12 cellular contexts compared by ENCODE assay signal in genomic region chr2:190182071-190182524, GRCh38.
DNase-seq lines count a peak whose midpoint lies in the region; ATAC-seq and TF ChIP-seq lines count a peak whose summit lies in the region.
"Had no signal": no experiment of that assay in that cellular context is flagged by ENCODE, and none has a peak within 500 bp of the region (broad histone marks: within the 10 kb centered on the region; RNA-seq: fewer than 3 reads in every experiment).

No MANE protein-coding gene starts in this region.

- H3K4me1 ChIP-seq in esophagus muscularis mucosa, result peaks cover 2 to 42% (median 34%) of the 10 kb centered on the region in 4 donors
- peaks cover 10% of the 10 kb centered on the region for H3K4me1 ChIP-seq in upper lobe of right lung
- H3K4me1 ChIP-seq: BLaER1 had no signal

- intact Hi-C loops in esophagus muscularis mucosa (cut with DNase I) (no loop called here), upper lobe of right lung (cut with DNase I) (no loop called here)

- TF ChIP-seq CTCF in esophagus muscularis mucosa (IDR thresholded peaks at IDR 0.05) (no peak), upper lobe of right lung (IDR thresholded peaks at IDR 0.05) (no peak)

- H3K36me3 ChIP-seq in esophagus muscularis mucosa, result no peaks in the 10 kb centered on the region
- H3K36me3 ChIP-seq in upper lobe of right lung, result no peaks in the 10 kb centered on the region
- H3K36me3 ChIP-seq: BLaER1 had no signal

- peak; percentile 33 for ATAC-seq in GM19043 (IDR thresholded peaks at IDR 0.05; ENCODE audit: low read depth, unreplicated experiment)
- peak; percentile 24 for ATAC-seq in HG03565 (IDR thresholded peaks at IDR 0.05; ENCODE audit: unreplicated experiment)
- ATAC-seq in upper lobe of right lung, result no peak
- ATAC-seq: PC-3, sciatic nerve had no signal

- no peak for TF ChIP-seq POLR2A in esophagus muscularis mucosa (IDR thresholded peaks at IDR 0.05; ENCODE audit: low read depth)

- H3K9me3 ChIP-seq in esophagus muscularis mucosa (no peaks in the 10 kb centered on the region), upper lobe of right lung (no peaks in the 10 kb centered on the region)

- DNase-seq in GDM1 (lab: John Stamatoyannopoulos, UW) (peak; percentile 11), esophagus muscularis mucosa (ENCODE audit: extremely low spot score) (no peak), NCI-H2029 (lab: John Stamatoyannopoulos, UW) (no peak), AG08395 (ENCODE audit: low spot score) (no peak), UCSD-AML1 (lab: John Stamatoyannopoulos, UW; ENCODE audit: unreplicated experiment) (no peak), upper lobe of right lung (no peak)
- DNase-seq: NCI-H1048, PC-3 had no signal

- no peaks in the 10 kb centered on the region for H3K27me3 ChIP-seq in esophagus muscularis mucosa
- no peaks in the 10 kb centered on the region for H3K27me3 ChIP-seq in upper lobe of right lung

- WGBS in esophagus muscularis mucosa, result 67% methylated on average over 3 of the region's 3 CpGs

- TF ChIP-seq EP300 in esophagus muscularis mucosa (IDR thresholded peaks at IDR 0.05), result no peak

- peak overlapping the region; percentile 87 to 91 (median 88) for H3K27ac ChIP-seq in esophagus muscularis mucosa (replicated peaks in 1 of 4)
- no peak overlapping the region for H3K27ac ChIP-seq in upper lobe of right lung
- H3K27ac ChIP-seq: BLaER1 had no signal

- H3K4me3 ChIP-seq in esophagus muscularis mucosa, result peak overlapping the region; percentile 65 to 79 (median 76)
- H3K4me3 ChIP-seq in upper lobe of right lung, result no peak overlapping the region
- H3K4me3 ChIP-seq: BLaER1 had no signal
